In genomic region chr3:190038050-190038631, GRCh38 we compare ENCODE assay signal across 8 cellular contexts.
DNase-seq lines count a peak whose midpoint lies in the region; ATAC-seq and TF ChIP-seq lines count a peak whose summit lies in the region.

No MANE protein-coding gene starts in this region.

- H3K79me2 ChIP-seq in mammary epithelial cell (ENCODE audit: insufficient read depth, low read length) = peaks cover 72% of the 10 kb centered on the region

- peak; percentile 36 for DNase-seq in AG20443 (ENCODE audit: low spot score)
- DNase-seq in MV-4-11 (lab: John Stamatoyannopoulos, UW) = peak; percentile 53
- peak; percentile 95 for DNase-seq in mammary epithelial cell
- peak; percentile 79 to 86 for DNase-seq in left lung
- no peak for DNase-seq in retina
- no peak for DNase-seq in NCI-H187 treated with DMSO at 0.1 percent for 48 hours (lab: John Stamatoyannopoulos, UW)

- H3K4me2 ChIP-seq in mammary epithelial cell (ENCODE audit: insufficient read depth, low read depth, low read length) = peak overlapping the region; percentile 79

- H3K4me3 ChIP-seq in mammary epithelial cell (replicated peaks in 1 of 3; ENCODE audit: insufficient read depth in 1 of 3, low read depth in 2 of 3, low read length in 3 of 3) (peak overlapping the region in 1 of 3 experiments; percentile 17), left lung (no peak overlapping the region)

- H4K20me1 ChIP-seq in mammary epithelial cell (ENCODE audit: insufficient read depth, low read length) = no peaks in the 10 kb centered on the region

- no peak overlapping the region for H3K9ac ChIP-seq in mammary epithelial cell (ENCODE audit: insufficient read depth, low read length)

- CTCF ChIA-PET in mammary epithelial cell (lab: Charles Lee; ENCODE audit: low non-redundant PET) = no interaction called here

- H3K27me3 ChIP-seq in mammary epithelial cell (ENCODE audit: insufficient read depth, low read length) (no peaks in the 10 kb centered on the region), left lung (no peaks in the 10 kb centered on the region)

- intact Hi-C loops in mammary epithelial cell (cut with micrococcal nuclease) (loop anchor here (5.0 kb wide), 1 partner anchor 84 kb away; the partner anchor contains the start of gene P3H2), left lung (cut with DNase I) (no loop called here)

- peak overlapping the region; percentile 64 for H3K27ac ChIP-seq in mammary epithelial cell (ENCODE audit: insufficient read depth, low read depth, low read length)
- no peak overlapping the region for H3K27ac ChIP-seq in left lung

- H3K36me3 ChIP-seq in mammary epithelial cell (ENCODE audit: insufficient read depth, low read length) = peaks cover 2% of the 10 kb centered on the region
- H3K36me3 ChIP-seq in left lung = no peaks in the 10 kb centered on the region

- WGBS in mammary epithelial cell (ENCODE audit: low coverage, missing lambda C conversion rate) = 3% methylated on average over 4 of the region's 4 CpGs

- H2AFZ ChIP-seq in mammary epithelial cell (ENCODE audit: low read depth, low read length) = no peak overlapping the region

- dilution Hi-C loops in mammary epithelial cell (cut with HindIII; ENCODE audit: low sequenced_read_pairs) = loop anchor here (10.0 kb wide), 1 partner anchor 83 kb away; no protein-coding TSS in a partner anchor

- TF ChIP-seq CTCF in mammary epithelial cell (conservative IDR thresholded peaks at IDR 0.05 in 1 of 2, IDR thresholded peaks at IDR 0.05 in 1 of 2; ENCODE audit: extremely low read depth in 1 of 2, insufficient read depth in 1 of 2, low read depth in 1 of 2, low read length in 2 of 2) (no peak), left lung (IDR thresholded peaks at IDR 0.05) (no peak)

- BruUV-seq in mammary epithelial cell (replicated peaks; lab: Mats Ljungman, UMichigan) = no TSS peak

- no peaks in the 10 kb centered on the region for H3K9me3 ChIP-seq in mammary epithelial cell (replicated peaks; ENCODE audit: insufficient read depth, low read length)
- no peaks in the 10 kb centered on the region for H3K9me3 ChIP-seq in left lung

- H3K4me1 ChIP-seq in mammary epithelial cell (ENCODE audit: insufficient read depth, low read length) (peaks cover 18% of the 10 kb centered on the region), left lung (peaks cover 0 to 8% of the 10 kb centered on the region in 2 donors)

- ATAC-seq in left lung = peak; percentile 94
- ATAC-seq in HG03442 (IDR thresholded peaks at IDR 0.05; ENCODE audit: unreplicated experiment) = no peak
- no peak for ATAC-seq in GM21381 (IDR thresholded peaks at IDR 0.05; ENCODE audit: unreplicated experiment)

- in situ Hi-C loops in mammary epithelial cell (cut with MboI; ENCODE audit: low sequenced_read_pairs in 2 of 2) = no loop called here

Comparison
In these comparisons a context has a peak if more than half of its experiments do, and no peak if none do; other contexts are left out.
1. DNase-seq: peak in AG20443 (single experiment), MV-4-11 (single experiment), mammary epithelial cell (single experiment) and left lung (2 of 2); none in retina (single experiment) and NCI-H187 treated with DMSO at 0.1 percent for 48 hours (single experiment).